Comparison of ENCODE assay signal across 7 cellular contexts in the genomic region with DNA sequence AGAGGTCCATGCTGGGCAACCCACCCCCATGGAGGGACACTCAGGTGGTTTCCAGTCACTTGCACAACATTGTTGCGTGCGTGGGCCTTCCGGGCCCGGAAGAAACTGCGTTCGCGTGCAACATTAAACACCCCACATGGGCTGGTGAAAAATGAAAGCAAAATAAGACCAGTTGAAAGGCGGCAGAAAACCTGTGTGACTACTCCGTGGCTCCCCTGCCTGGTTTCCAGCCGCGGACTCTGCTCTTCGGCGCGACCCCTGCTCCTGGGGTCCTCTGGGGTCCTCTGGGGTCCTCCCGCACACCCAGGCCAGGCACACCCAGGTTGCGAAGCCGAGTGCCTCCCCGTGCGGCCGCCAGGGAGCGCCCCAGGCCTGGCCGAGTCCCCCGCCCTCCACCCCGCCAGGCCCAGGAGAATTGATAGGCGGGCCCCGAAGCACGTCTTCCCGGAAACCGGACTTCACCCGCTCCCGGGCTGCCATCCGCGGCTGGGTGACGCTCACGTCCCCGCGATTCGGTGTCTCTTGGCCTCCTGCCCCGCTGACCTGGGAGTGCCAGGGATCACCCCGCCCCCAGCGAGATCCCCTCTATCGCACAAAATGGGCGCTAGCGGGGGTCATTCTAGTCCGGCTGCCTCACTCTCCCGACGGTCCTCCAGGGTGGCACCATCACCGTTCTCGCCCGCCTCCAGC. TPM values are rescaled to one million over a fixed set of nuclear protein-coding genes. Genes with fewer than 3 reads are reported as not detected.
DNase-seq lines count a peak whose midpoint lies in the region; ATAC-seq and TF ChIP-seq lines count a peak whose summit lies in the region.

No MANE protein-coding gene starts in this region.

- H3K27ac ChIP-seq in OCI-LY7 (ENCODE audit: low read depth, low read length, poor library complexity, severe bottlenecking), result no peak overlapping the region

- no peaks in the 10 kb centered on the region for H3K9me3 ChIP-seq in OCI-LY7 (ENCODE audit: low read length)

- H2AFZ ChIP-seq in OCI-LY7 (ENCODE audit: low read length), result peak overlapping the region; percentile 70

- CTCF ChIA-PET in OCI-LY7 (lab: Charles Lee; ENCODE audit: unreplicated experiment), result no interaction called here

- H3K79me2 ChIP-seq in OCI-LY7 (ENCODE audit: insufficient read depth, low read depth, low read length), result no peaks in the 10 kb centered on the region

- H3K4me2 ChIP-seq in OCI-LY7 (ENCODE audit: low read length), result peak overlapping the region; percentile 64

- no TSS peak for BruUV-seq in OCI-LY7 (replicated peaks; lab: Mats Ljungman, UMichigan)

- no peaks in the 10 kb centered on the region for H3K9me2 ChIP-seq in OCI-LY7 (ENCODE audit: insufficient read depth, low read length)

- H4K20me1 ChIP-seq in OCI-LY7 (ENCODE audit: insufficient read depth, low read length), result no peaks in the 10 kb centered on the region

- DNase-seq in OCI-LY7 (ENCODE audit: low spot score) (peak; percentile 79), left cardiac atrium (peak; percentile 73), DMS 273 (lab: John Stamatoyannopoulos, UW; ENCODE audit: unreplicated experiment) (no peak)
- DNase-seq in activated naive CD4-positive, alpha-beta T cell (lab: John Stamatoyannopoulos, UW), result peak; percentile 16 to 74 (median 42)
- peak; percentile 59 to 66 for DNase-seq in stimulated activated CD4-positive, alpha-beta T cell treated with anti-CD3 and anti-CD28 coated beads, Interleukin-12 subunit alpha, Interleukin-12 subunit beta, amount 100 ng/mL, for 24 hours (ENCODE audit: low read depth in 2 of 2)

- intact Hi-C loops in OCI-LY7 (cut with micrococcal nuclease; ENCODE audit: unreplicated experiment), result no loop called here
- intact Hi-C loops in left cardiac atrium (cut with DNase I), result no loop called here

- TF ChIP-seq CTCF in OCI-LY7 (conservative IDR thresholded peaks at IDR 0.05; ENCODE audit: low read length), result peak; percentile 78

- H3K4me3 ChIP-seq in OCI-LY7 (ENCODE audit: low read depth, low read length, poor library complexity, severe bottlenecking), result peak overlapping the region; percentile 58

- peaks cover 11% of the 10 kb centered on the region for H3K4me1 ChIP-seq in OCI-LY7 (ENCODE audit: insufficient read depth, low read length, poor library complexity, severe bottlenecking)

- POLR2A ChIA-PET in OCI-LY7 (lab: Charles Lee), result interaction anchor here (0.7 kb wide), 1 partner anchor 74 kb away, joined by 4 read pairs; no protein-coding TSS in a partner anchor

- H3K36me3 ChIP-seq in OCI-LY7 (ENCODE audit: insufficient read depth, low read length), result no peaks in the 10 kb centered on the region

- ATAC-seq in GM18520 (IDR thresholded peaks at IDR 0.05; ENCODE audit: unreplicated experiment) (peak; percentile 56), HG03045 (IDR thresholded peaks at IDR 0.05; ENCODE audit: unreplicated experiment) (peak; percentile 86), left cardiac atrium (peak; percentile 88 to 94)

RNA-seq across cellular contexts. Expression of a gene that starts 1.9 kb away (rescaled TPM):
- total RNA-seq in OCI-LY7 (2014; rRNA removed; shearing (Covaris generic)), result 0.03 TPM in 1 of 2 replicates, not detected in the other
- total RNA-seq in OCI-LY7 (2022) (not detected in 2 replicates), left cardiac atrium (under 1 TPM in 1 of 2 donors, not detected in 1; 0.05 TPM)
